ENCODE assay signal across 1 cellular context in the genomic region with DNA sequence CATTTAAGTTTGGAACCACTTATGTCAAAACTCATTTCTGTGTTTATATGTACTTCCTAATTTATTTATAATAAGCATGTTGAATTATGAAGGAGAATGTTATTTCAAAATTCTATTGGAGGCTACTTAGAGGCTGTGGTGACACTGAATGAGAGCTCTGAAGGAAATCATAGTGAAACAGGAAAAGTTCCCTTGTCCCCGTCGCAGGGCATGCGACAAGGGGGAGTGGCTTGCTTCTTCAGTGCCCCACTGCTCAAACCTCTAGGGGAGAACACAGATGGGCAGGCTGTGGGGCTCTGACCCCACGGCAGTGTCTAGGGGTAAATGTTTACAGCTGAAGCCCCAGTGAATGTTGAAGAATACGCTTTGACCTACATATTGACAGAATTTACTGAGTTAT.
TF ChIP-seq lines count a peak whose summit lies in the region.

No MANE protein-coding gene starts in this region.

TF ChIP-seq in HCT116, 20 proteins besides CTCF, POLR2A, EP300 and RAD21 (continued from another document):
- TF ChIP-seq, protein P1, sequence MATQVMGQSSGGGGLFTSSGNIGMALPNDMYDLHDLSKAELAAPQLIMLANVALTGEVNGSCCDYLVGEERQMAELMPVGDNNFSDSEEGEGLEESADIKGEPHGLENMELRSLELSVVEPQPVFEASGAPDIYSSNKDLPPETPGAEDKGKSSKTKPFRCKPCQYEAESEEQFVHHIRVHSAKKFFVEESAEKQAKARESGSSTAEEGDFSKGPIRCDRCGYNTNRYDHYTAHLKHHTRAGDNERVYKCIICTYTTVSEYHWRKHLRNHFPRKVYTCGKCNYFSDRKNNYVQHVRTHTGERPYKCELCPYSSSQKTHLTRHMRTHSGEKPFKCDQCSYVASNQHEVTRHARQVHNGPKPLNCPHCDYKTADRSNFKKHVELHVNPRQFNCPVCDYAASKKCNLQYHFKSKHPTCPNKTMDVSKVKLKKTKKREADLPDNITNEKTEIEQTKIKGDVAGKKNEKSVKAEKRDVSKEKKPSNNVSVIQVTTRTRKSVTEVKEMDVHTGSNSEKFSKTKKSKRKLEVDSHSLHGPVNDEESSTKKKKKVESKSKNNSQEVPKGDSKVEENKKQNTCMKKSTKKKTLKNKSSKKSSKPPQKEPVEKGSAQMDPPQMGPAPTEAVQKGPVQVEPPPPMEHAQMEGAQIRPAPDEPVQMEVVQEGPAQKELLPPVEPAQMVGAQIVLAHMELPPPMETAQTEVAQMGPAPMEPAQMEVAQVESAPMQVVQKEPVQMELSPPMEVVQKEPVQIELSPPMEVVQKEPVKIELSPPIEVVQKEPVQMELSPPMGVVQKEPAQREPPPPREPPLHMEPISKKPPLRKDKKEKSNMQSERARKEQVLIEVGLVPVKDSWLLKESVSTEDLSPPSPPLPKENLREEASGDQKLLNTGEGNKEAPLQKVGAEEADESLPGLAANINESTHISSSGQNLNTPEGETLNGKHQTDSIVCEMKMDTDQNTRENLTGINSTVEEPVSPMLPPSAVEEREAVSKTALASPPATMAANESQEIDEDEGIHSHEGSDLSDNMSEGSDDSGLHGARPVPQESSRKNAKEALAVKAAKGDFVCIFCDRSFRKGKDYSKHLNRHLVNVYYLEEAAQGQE (IDR thresholded peaks at IDR 0.05; ENCODE audit: low read depth) = no peak
- TF ChIP-seq, protein P2, sequence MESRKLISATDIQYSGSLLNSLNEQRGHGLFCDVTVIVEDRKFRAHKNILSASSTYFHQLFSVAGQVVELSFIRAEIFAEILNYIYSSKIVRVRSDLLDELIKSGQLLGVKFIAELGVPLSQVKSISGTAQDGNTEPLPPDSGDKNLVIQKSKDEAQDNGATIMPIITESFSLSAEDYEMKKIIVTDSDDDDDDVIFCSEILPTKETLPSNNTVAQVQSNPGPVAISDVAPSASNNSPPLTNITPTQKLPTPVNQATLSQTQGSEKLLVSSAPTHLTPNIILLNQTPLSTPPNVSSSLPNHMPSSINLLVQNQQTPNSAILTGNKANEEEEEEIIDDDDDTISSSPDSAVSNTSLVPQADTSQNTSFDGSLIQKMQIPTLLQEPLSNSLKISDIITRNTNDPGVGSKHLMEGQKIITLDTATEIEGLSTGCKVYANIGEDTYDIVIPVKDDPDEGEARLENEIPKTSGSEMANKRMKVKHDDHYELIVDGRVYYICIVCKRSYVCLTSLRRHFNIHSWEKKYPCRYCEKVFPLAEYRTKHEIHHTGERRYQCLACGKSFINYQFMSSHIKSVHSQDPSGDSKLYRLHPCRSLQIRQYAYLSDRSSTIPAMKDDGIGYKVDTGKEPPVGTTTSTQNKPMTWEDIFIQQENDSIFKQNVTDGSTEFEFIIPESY (IDR thresholded peaks at IDR 0.05; ENCODE audit: extremely low read depth, insufficient replicate concordance, low read length) = no peak
- TF ChIP-seq, protein P3, sequence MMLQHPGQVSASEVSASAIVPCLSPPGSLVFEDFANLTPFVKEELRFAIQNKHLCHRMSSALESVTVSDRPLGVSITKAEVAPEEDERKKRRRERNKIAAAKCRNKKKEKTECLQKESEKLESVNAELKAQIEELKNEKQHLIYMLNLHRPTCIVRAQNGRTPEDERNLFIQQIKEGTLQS (IDR thresholded peaks at IDR 0.05) = no peak
- TF ChIP-seq ZFX (IDR thresholded peaks at IDR 0.05) = no peak
- TF ChIP-seq EZH2 (IDR thresholded peaks at IDR 0.05) = no peak
- TF ChIP-seq TCF7L2 (IDR thresholded peaks at IDR 0.05; ENCODE audit: borderline replicate concordance, extremely low read depth, insufficient read depth, insufficient read length) = no peak
- TF ChIP-seq SIN3A (IDR thresholded peaks at IDR 0.05; ENCODE audit: low read depth) = no peak
- no peak for TF ChIP-seq EZH2phosphoT487 (IDR thresholded peaks at IDR 0.05; ENCODE audit: borderline replicate concordance)
- no peak for TF ChIP-seq ELF1 (IDR thresholded peaks at IDR 0.05; ENCODE audit: borderline replicate concordance, low read depth)
